ENCODE assay signal across 18 cellular contexts in the genomic region with DNA sequence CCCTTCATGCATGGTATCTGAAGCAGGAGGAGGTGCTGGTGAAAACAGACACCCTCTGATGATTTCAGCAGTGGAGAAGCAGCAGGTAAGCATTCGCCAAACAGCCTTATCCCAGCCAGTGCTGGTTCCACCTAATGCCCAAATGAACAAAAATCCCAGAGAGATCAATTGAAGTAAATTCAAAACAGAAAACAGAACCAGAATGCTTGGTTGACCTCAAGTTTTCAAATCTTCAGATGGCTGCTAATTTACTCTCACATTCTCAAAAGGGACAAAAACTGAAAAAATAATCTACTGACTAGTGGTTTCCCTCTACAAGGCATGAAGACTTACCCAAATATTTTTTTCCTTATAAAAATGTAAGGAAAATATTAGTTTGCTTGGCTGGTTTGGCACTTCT.
DNase-seq lines count a peak whose midpoint lies in the region; ATAC-seq lines count a peak whose summit lies in the region.
"Had no signal": no experiment of that assay in that cellular context is flagged by ENCODE, and none has a peak within 500 bp of the region (broad histone marks: within the 10 kb centered on the region; RNA-seq: fewer than 3 reads in every experiment).

No MANE protein-coding gene starts in this region.

- H3K27me3 Mint-ChIP-seq in activated CD4-positive, alpha-beta T cell treated with anti-CD3 and anti-CD28 coated beads, Interleukin-2, amount 10 ng/mL, durations not matched to agents 24 days and 14 days = no peaks in the 10 kb centered on the region
- H3K27me3 Mint-ChIP-seq: CD4-positive, alpha-beta memory T cell; T-cell had no signal

- intact Hi-C loops in activated CD4-positive, alpha-beta T cell treated with anti-CD3 and anti-CD28 coated beads, Interleukin-2, amount 10 ng/mL, durations not matched to agents 24 days and 14 days (cut with micrococcal nuclease) = loop anchor here (5.0 kb wide), 1 partner anchor 175 kb away; no protein-coding TSS in a partner anchor

- peak; percentile 9 for ATAC-seq in GM21825 (IDR thresholded peaks at IDR 0.05; ENCODE audit: unreplicated experiment)
- peak; percentile 11 for ATAC-seq in HG03280 (IDR thresholded peaks at IDR 0.05; ENCODE audit: unreplicated experiment)
- ATAC-seq in stimulated activated effector memory CD8-positive, alpha-beta T cell treated with anti-CD3 and anti-CD28 coated beads, Interleukin-12 subunit alpha, Interleukin-12 subunit beta, amount 100 ng/mL, for 72 hours = no peak
- ATAC-seq in GM19328 (IDR thresholded peaks at IDR 0.05; ENCODE audit: unreplicated experiment) = no peak
- ATAC-seq: HCT116, T-cell had no signal

- no peaks in the 10 kb centered on the region for H3K9me3 Mint-ChIP-seq in activated CD4-positive, alpha-beta T cell treated with anti-CD3 and anti-CD28 coated beads, Interleukin-2, amount 10 ng/mL, durations not matched to agents 24 days and 14 days
- H3K9me3 Mint-ChIP-seq in stimulated activated effector memory CD8-positive, alpha-beta T cell treated with anti-CD3 and anti-CD28 coated beads, Interleukin-12 subunit alpha, Interleukin-12 subunit beta, amount 100 ng/mL, for 72 hours = no peaks in the 10 kb centered on the region
- H3K9me3 Mint-ChIP-seq: CD4-positive, alpha-beta memory T cell; T-cell had no signal

- H3K27ac Mint-ChIP-seq in activated CD4-positive, alpha-beta T cell treated with anti-CD3 and anti-CD28 coated beads, Interleukin-2, amount 10 ng/mL, durations not matched to agents 24 days and 14 days = peak overlapping the region; percentile 82
- H3K27ac Mint-ChIP-seq in stimulated activated effector memory CD8-positive, alpha-beta T cell treated with anti-CD3 and anti-CD28 coated beads, Interleukin-12 subunit alpha, Interleukin-12 subunit beta, amount 100 ng/mL, for 72 hours = peak overlapping the region; percentile 13
- H3K27ac Mint-ChIP-seq: T-cell had no signal

- H3K36me3 Mint-ChIP-seq in activated CD4-positive, alpha-beta T cell treated with anti-CD3 and anti-CD28 coated beads, Interleukin-2, amount 10 ng/mL, durations not matched to agents 24 days and 14 days (ENCODE audit: low read depth) = peaks cover 36% of the 10 kb centered on the region
- H3K36me3 Mint-ChIP-seq in stimulated activated effector memory CD8-positive, alpha-beta T cell treated with anti-CD3 and anti-CD28 coated beads, Interleukin-12 subunit alpha, Interleukin-12 subunit beta, amount 100 ng/mL, for 72 hours = peaks cover 72% of the 10 kb centered on the region

- H3K4me3 Mint-ChIP-seq in activated CD4-positive, alpha-beta T cell treated with anti-CD3 and anti-CD28 coated beads, Interleukin-2, amount 10 ng/mL, durations not matched to agents 24 days and 14 days = peak overlapping the region; percentile 47
- no peak overlapping the region for H3K4me3 Mint-ChIP-seq in stimulated activated effector memory CD8-positive, alpha-beta T cell treated with anti-CD3 and anti-CD28 coated beads, Interleukin-12 subunit alpha, Interleukin-12 subunit beta, amount 100 ng/mL, for 72 hours
- H3K4me3 Mint-ChIP-seq: CD4-positive, alpha-beta memory T cell; T-cell had no signal

- no peak for DNase-seq in activated CD4-positive, alpha-beta T cell treated with anti-CD3 and anti-CD28 coated beads, Interleukin-2, amount 10 ng/mL, durations not matched to agents 24 days and 14 days
- DNase-seq in activated CD4-positive, alpha-beta T cell treated with anti-CD3 and anti-CD28 coated beads for 48 hours = no peak
- no peak for DNase-seq in stimulated activated effector memory CD8-positive, alpha-beta T cell treated with anti-CD3 and anti-CD28 coated beads, Interleukin-12 subunit alpha, Interleukin-12 subunit beta, amount 100 ng/mL, for 72 hours (ENCODE audit: low spot score in 2 of 2)
- no peak for DNase-seq in SHP77 treated with DMSO at 0.1 percent for 48 hours (lab: John Stamatoyannopoulos, UW)
- no peak for DNase-seq in NCI-H2196 treated with DMSO at 0.1 percent for 48 hours (lab: John Stamatoyannopoulos, UW; ENCODE audit: unreplicated experiment)
- DNase-seq: activated CD4-positive, alpha-beta T cell treated with anti-CD3 and anti-CD28 coated beads, Interleukin-2, amount 50 U/mL, for 1 hour; activated naive CD4-positive, alpha-beta T cell; CD4-positive, alpha-beta memory T cell; central memory CD4-positive, alpha-beta T cell; GDM1; islet precursor cell; NCI-H2227 treated with DMSO at 0.1 percent for 48 hours; ovary; T-cell had no signal

- peaks cover 20% of the 10 kb centered on the region for H3K4me1 Mint-ChIP-seq in activated CD4-positive, alpha-beta T cell treated with anti-CD3 and anti-CD28 coated beads, Interleukin-2, amount 10 ng/mL, durations not matched to agents 24 days and 14 days
- H3K4me1 Mint-ChIP-seq in stimulated activated effector memory CD8-positive, alpha-beta T cell treated with anti-CD3 and anti-CD28 coated beads, Interleukin-12 subunit alpha, Interleukin-12 subunit beta, amount 100 ng/mL, for 72 hours = peaks cover 33% of the 10 kb centered on the region

Comparison
In these comparisons a context has a peak if more than half of its experiments do, and no peak if none do; other contexts are left out.
1. ATAC-seq: peak in GM21825 (single experiment) and HG03280 (single experiment); none in stimulated activated effector memory CD8-positive, alpha-beta T cell treated with anti-CD3 and anti-CD28 coated beads, Interleukin-12 subunit alpha, Interleukin-12 subunit beta, amount 100 ng/mL, for 72 hours (single experiment) and GM19328 (single experiment).